In the genomic region with DNA sequence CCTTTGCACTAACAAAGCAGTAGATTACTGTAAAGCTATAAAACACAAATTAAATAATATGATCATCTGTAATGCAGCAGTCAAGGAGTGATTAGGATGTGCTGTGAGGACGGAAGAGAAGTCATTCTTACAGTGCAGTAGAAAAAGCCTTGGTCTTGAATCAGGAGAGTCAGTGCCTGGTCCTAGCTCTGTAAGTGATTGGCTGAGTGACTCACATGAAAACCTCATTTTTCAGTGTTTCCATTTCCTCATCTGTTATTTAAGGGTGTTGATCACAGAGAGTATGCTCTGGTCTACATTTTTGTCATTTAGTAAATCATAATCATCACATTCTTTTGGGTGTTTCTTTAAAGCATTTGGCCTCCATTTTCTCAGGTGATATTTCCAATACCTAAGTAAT, we compare ENCODE assay signal across 1 cellular context.
TF ChIP-seq lines count a peak whose summit lies in the region.

No MANE protein-coding gene starts in this region.

TF ChIP-seq in WTC11, 78 proteins besides CTCF, POLR2A, EP300 and RAD21 (continued from another document):
- TF ChIP-seq, protein P1, sequence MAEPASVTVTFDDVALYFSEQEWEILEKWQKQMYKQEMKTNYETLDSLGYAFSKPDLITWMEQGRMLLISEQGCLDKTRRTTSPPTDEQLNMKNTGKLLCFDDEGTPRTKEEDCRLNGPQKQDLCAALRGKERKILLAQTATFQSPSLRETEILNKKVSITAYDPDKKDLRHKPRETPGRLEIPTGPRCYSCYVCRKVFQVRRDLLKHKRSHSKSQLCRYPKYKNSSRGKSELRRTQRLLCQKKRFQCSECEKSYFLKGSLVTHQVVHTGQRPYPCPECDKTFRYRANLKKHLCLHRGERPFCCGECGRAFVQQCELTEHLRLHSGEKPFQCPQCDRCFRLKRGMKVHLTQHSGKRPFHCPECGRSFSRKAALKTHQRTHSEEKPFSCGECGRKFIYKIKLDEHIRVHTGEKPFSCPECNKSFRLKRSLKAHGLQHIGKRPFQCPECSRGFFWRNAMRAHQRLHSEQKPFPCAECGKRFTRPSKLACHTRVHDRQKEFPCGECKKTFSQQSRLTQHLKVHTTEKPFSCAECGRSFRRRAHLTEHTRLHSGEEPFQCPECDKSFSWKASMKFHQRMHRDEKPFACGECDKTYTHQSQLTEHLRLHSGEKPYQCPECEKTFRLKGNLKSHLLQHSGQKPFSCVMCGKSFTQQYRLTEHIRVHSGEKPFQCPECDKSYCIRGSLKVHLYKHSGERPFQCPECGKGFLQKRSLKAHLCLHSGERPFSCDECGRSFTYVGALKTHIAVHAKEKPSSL (CRISPR knock-in tag; conservative IDR thresholded peaks at IDR 0.05): no peak
- TF ChIP-seq, protein P2, sequence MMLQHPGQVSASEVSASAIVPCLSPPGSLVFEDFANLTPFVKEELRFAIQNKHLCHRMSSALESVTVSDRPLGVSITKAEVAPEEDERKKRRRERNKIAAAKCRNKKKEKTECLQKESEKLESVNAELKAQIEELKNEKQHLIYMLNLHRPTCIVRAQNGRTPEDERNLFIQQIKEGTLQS (CRISPR knock-in tag; conservative IDR thresholded peaks at IDR 0.05): no peak
- TF ChIP-seq, protein P3, sequence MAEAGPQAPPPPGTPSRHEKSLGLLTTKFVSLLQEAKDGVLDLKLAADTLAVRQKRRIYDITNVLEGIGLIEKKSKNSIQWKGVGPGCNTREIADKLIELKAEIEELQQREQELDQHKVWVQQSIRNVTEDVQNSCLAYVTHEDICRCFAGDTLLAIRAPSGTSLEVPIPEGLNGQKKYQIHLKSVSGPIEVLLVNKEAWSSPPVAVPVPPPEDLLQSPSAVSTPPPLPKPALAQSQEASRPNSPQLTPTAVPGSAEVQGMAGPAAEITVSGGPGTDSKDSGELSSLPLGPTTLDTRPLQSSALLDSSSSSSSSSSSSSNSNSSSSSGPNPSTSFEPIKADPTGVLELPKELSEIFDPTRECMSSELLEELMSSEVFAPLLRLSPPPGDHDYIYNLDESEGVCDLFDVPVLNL (CRISPR knock-in tag; IDR thresholded peaks at IDR 0.05; ENCODE audit: borderline replicate concordance, low read depth): no peak
- TF ChIP-seq NR2C2 (CRISPR knock-in tag; IDR thresholded peaks at IDR 0.05) (no peak), ZNF416 (CRISPR knock-in tag; IDR thresholded peaks at IDR 0.05) (no peak)
